Comparison of ENCODE assay signal across 1 cellular context in genomic region chr2:19900536-19901200, GRCh38.
A peak's percentile ranks its signal among the peaks of the same experiment; 100 is the strongest.
TF ChIP-seq lines count a peak whose summit lies in the region.

No MANE protein-coding gene starts in this region.

TF ChIP-seq in HepG2, 621 proteins besides CTCF, POLR2A, EP300 and RAD21 (continued from another document):
- TF ChIP-seq MNT (IDR thresholded peaks at IDR 0.05) (no peak), ZHX1 (CRISPR knock-in tag; IDR thresholded peaks at IDR 0.05; ENCODE audit: low read depth) (no peak), ARID2 (CRISPR knock-in tag; IDR thresholded peaks at IDR 0.05; ENCODE audit: borderline replicate concordance) (0 out of 2 replicates have a peak, but pooled peaks have one; percentile 25), RNF219 (CRISPR knock-in tag; IDR thresholded peaks at IDR 0.05) (0 out of 2 replicates have a peak, but pooled peaks have one; percentile 15), FOXJ3 (CRISPR knock-in tag; IDR thresholded peaks at IDR 0.05; ENCODE audit: borderline replicate concordance) (0 out of 2 replicates have a peak, but pooled peaks have one; percentile 24), ZNF598 (CRISPR knock-in tag; IDR thresholded peaks at IDR 0.05; ENCODE audit: borderline replicate concordance) (no peak), GATAD2A (CRISPR knock-in tag; IDR thresholded peaks at IDR 0.05) (no peak), TCF12 (IDR thresholded peaks at IDR 0.05) (no peak), TCF12 (CRISPR knock-in tag; IDR thresholded peaks at IDR 0.05) (0 out of 2 replicates have a peak, but pooled peaks have one; percentile 21), SOX6 (IDR thresholded peaks at IDR 0.05) (no peak), SOX6 (CRISPR knock-in tag; IDR thresholded peaks at IDR 0.05) (no peak), SP5 (CRISPR knock-in tag; IDR thresholded peaks at IDR 0.05; ENCODE audit: borderline replicate concordance, low read depth) (0 out of 2 replicates have a peak, but pooled peaks have one; percentile 6), GLI4 (CRISPR knock-in tag; IDR thresholded peaks at IDR 0.05; ENCODE audit: borderline replicate concordance) (no peak), ZNF678 (CRISPR knock-in tag; IDR thresholded peaks at IDR 0.05) (no peak), SNRNP70 (IDR thresholded peaks at IDR 0.05; ENCODE audit: low read depth, low read length) (no peak), HOXA5 (CRISPR knock-in tag; IDR thresholded peaks at IDR 0.05) (0 out of 2 replicates have a peak, but pooled peaks have one; percentile 22), ZC3H4 (CRISPR knock-in tag; IDR thresholded peaks at IDR 0.05; ENCODE audit: borderline replicate concordance) (0 out of 2 replicates have a peak, but pooled peaks have one; percentile 67), REST (IDR thresholded peaks at IDR 0.05; ENCODE audit: borderline replicate concordance in 1 of 2, low read depth in 1 of 2, low read length in 2 of 2) (0 out of 4 replicates have a peak, but pooled peaks of 1 of the 2 experiments have one; percentile 29), ZMAT3 (CRISPR knock-in tag; conservative IDR thresholded peaks at IDR 0.05) (0 out of 2 replicates have a peak, but pooled peaks have one; percentile 21), NR2C2 (CRISPR knock-in tag; IDR thresholded peaks at IDR 0.05; ENCODE audit: borderline replicate concordance) (no peak), NCOA1 (CRISPR knock-in tag; IDR thresholded peaks at IDR 0.05) (peak; percentile 5; the same call in 1 of the 2 replicates), KAT8 (CRISPR knock-in tag; IDR thresholded peaks at IDR 0.05) (no peak), CREB1 (IDR thresholded peaks at IDR 0.05) (0 out of 2 replicates have a peak, but pooled peaks have one; percentile 24), CREB1 (CRISPR knock-in tag; IDR thresholded peaks at IDR 0.05) (peak; percentile 38; the same call in 1 of the 2 replicates), ETV6 (CRISPR knock-in tag; conservative IDR thresholded peaks at IDR 0.05) (no peak), NFKBIZ (CRISPR knock-in tag; IDR thresholded peaks at IDR 0.05) (no peak), BCL3 (CRISPR knock-in tag; IDR thresholded peaks at IDR 0.05) (no peak), ZHX2 (IDR thresholded peaks at IDR 0.05; ENCODE audit: low read depth) (no peak), ZHX2 (CRISPR knock-in tag; IDR thresholded peaks at IDR 0.05; ENCODE audit: borderline replicate concordance) (no peak), PAX8 (CRISPR knock-in tag; IDR thresholded peaks at IDR 0.05; ENCODE audit: borderline replicate concordance) (0 out of 2 replicates have a peak, but pooled peaks have one; percentile 9)
